ENCODE assay signal across 8 cellular contexts in genomic region chr16:84672276-84673202, GRCh38. TPM values are rescaled to one million over a fixed set of nuclear protein-coding genes. Genes with fewer than 3 reads are reported as not detected.
DNase-seq lines count a peak whose midpoint lies in the region; ATAC-seq and TF ChIP-seq lines count a peak whose summit lies in the region.

No MANE protein-coding gene starts in this region.

- 57 to 60% methylated on average over 26 of the region's 26 CpGs for WGBS in lower leg skin, 2 donors

- ATAC-seq in GM21825 (IDR thresholded peaks at IDR 0.05; ENCODE audit: unreplicated experiment): peak; percentile 67

- no peaks in the 10 kb centered on the region for H3K36me3 ChIP-seq in colonic mucosa

- intact Hi-C loops in CD14-positive monocyte (cut with micrococcal nuclease) (loop anchor here (1.0 to 10.0 kb wide), 3 partner anchors 52 to 302 kb away; no protein-coding TSS in a partner anchor), colonic mucosa (cut with DNase I) (loop anchor here (2.0 to 5.0 kb wide), 2 partner anchors 52 to 295 kb away; no protein-coding TSS in a partner anchor), lower leg skin (cut with DNase I; ENCODE audit: low total_unique reads) (loop anchor here (10.0 kb wide), 1 partner anchor 52 kb away; no protein-coding TSS in a partner anchor)

- H3K36me3 Mint-ChIP-seq in CD14-positive monocyte: peaks cover 11 to 17% of the 10 kb centered on the region in 2 donors

- H3K4me3 Mint-ChIP-seq in CD14-positive monocyte: peak overlapping the region in 1 of 2 donors; percentile 42

- TF ChIP-seq POLR2A in lower leg skin (IDR thresholded peaks at IDR 0.05): no peak

- H3K9ac ChIP-seq in colonic mucosa (ENCODE audit: low read depth in 2 of 2, low read length in 2 of 2): no peak overlapping the region

- H3K9me3 Mint-ChIP-seq in CD14-positive monocyte: no peaks in the 10 kb centered on the region

- no peaks in the 10 kb centered on the region for H3K4me1 ChIP-seq in colonic mucosa

- TF ChIP-seq CTCF in CD14-positive monocyte (IDR thresholded peaks at IDR 0.05) (peak; percentile 86), colonic mucosa (IDR thresholded peaks at IDR 0.05) (peak; percentile 92), lower leg skin (IDR thresholded peaks at IDR 0.05) (peak in 1 of 3 donors; percentile 36)

- no peaks in the 10 kb centered on the region for H3K27me3 ChIP-seq in colonic mucosa

- no peaks in the 10 kb centered on the region for H3K9me3 ChIP-seq in colonic mucosa

- peaks cover 16% of the 10 kb centered on the region for H3K4me1 Mint-ChIP-seq in CD14-positive monocyte

- H3K27ac ChIP-seq in colonic mucosa: no peak overlapping the region

- H3K4me3 ChIP-seq in colonic mucosa (no peak overlapping the region), lower leg skin (ENCODE audit: low read depth, poor library complexity, severe bottlenecking) (no peak overlapping the region)

- no peak overlapping the region for H3K27ac Mint-ChIP-seq in CD14-positive monocyte

- peaks cover 0 to 11% (median 3%) of the 10 kb centered on the region in 3 donors for H3K27me3 Mint-ChIP-seq in CD14-positive monocyte (ENCODE audit: low read depth in 3 of 3)

- peak; percentile 81 for DNase-seq in CD14-positive monocyte (ENCODE audit: low spot score)
- DNase-seq in NCI-H226: peak; percentile 17
- DNase-seq in activated CD4-positive, alpha-beta T cell treated with anti-CD3 and anti-CD28 coated beads, Interleukin-2, amount 50 U/mL, for 24 hours (ENCODE audit: low read depth in 1 of 2, low spot score in 1 of 2): peak; percentile 62 to 70
- peak; percentile 82 for DNase-seq in colonic mucosa
- peak; percentile 55 to 95 for DNase-seq in lower leg skin (ENCODE audit: low spot score in 2 of 2)
- DNase-seq in stimulated activated CD8-positive, alpha-beta memory T cell treated with anti-CD3 and anti-CD28 coated beads, Interleukin-12 subunit alpha, Interleukin-12 subunit beta, amount 100 ng/mL, for 24 hours (ENCODE audit: extremely low read depth): peak; percentile 37
- no peak for DNase-seq in NCI-H187 treated with DMSO at 0.1 percent for 48 hours (lab: John Stamatoyannopoulos, UW)

RNA-seq across cellular contexts. Expression of gene KLHL36, which starts 24.2 kb away (rescaled TPM):
- 10 to 100 TPM; 12.1 to 14.2 TPM for polyA plus RNA-seq in CD14-positive monocyte
- total RNA-seq in colonic mucosa (10 to 100 TPM; 49.7 to 62.7 TPM), lower leg skin (10 to 100 TPM; 49.0 to 73.0 (median 65.8) TPM)

RNA-seq across cellular contexts. Expression of gene USP10, which starts 27.3 kb away (rescaled TPM):
- 100 to 1,000 TPM in 1 of 2 donors, 10 to 100 TPM in 1; 90.9 to 115 TPM for polyA plus RNA-seq in CD14-positive monocyte
- total RNA-seq in colonic mucosa (10 to 100 TPM; 70.0 to 88.2 TPM), lower leg skin (10 to 100 TPM; 54.3 to 69.0 (median 60.7) TPM)

RNA-seq across cellular contexts. Expression of gene COTL1, which starts 54.7 kb away (rescaled TPM):
- polyA plus RNA-seq in CD14-positive monocyte: 1,000 to 10,000 TPM; 1,643 to 1,843 TPM
- total RNA-seq in colonic mucosa (100 to 1,000 TPM in 1 of 2 donors, 10 to 100 TPM in 1; 79.1 to 138 TPM), lower leg skin (10 to 100 TPM in 2 of 4 donors, 1 to 10 TPM in 2; 6.5 to 25.7 (median 9.8) TPM)
